ENCODE assay signal across 17 cellular contexts in genomic region chr2:45919711-45920111, GRCh38.
DNase-seq lines count a peak whose midpoint lies in the region; ATAC-seq, FAIRE-seq and TF ChIP-seq lines count a peak whose summit lies in the region.
"Had no signal": no experiment of that assay in that cellular context is flagged by ENCODE, and none has a peak within 500 bp of the region (broad histone marks: within the 10 kb centered on the region; RNA-seq: fewer than 3 reads in every experiment).

No MANE protein-coding gene starts in this region.

- H3K4me1 Mint-ChIP-seq in memory B cell: peaks cover 26% of the 10 kb centered on the region

- H3K36me3 ChIP-seq in BE2C: 0 out of 2 replicates have a peak, but pooled peaks cover 2% of the 10 kb centered on the region
- H3K36me3 ChIP-seq: tibial nerve had no signal

- H3K4me1 ChIP-seq in BE2C: peaks cover 24% of the 10 kb centered on the region

- TF ChIP-seq CTCF in BE2C (IDR thresholded peaks at IDR 0.05; ENCODE audit: low read depth, low read length): no peak

- peak; percentile 89 for FAIRE-seq in GM12891 (lab: Jason Lieb, UNC)
- FAIRE-seq: islet of Langerhans had no signal

- H3K4me3 Mint-ChIP-seq in memory B cell: no peak overlapping the region
- H3K4me3 Mint-ChIP-seq: activated CD8-positive, alpha-beta memory T cell treated with anti-CD3 and anti-CD28 coated beads, Interleukin-2, amount 10 ng/mL, durations not matched to agents 7 days and 5 days; activated naive CD4-positive, alpha-beta T cell treated with anti-CD3 and anti-CD28 coated beads, Interleukin-2, amount 10 ng/mL, durations not matched to agents 7 days and 5 days; T-cell had no signal

- peaks cover 6% of the 10 kb centered on the region for H3K36me3 Mint-ChIP-seq in memory B cell
- H3K36me3 Mint-ChIP-seq: activated CD8-positive, alpha-beta memory T cell treated with anti-CD3 and anti-CD28 coated beads, Interleukin-2, amount 10 ng/mL, durations not matched to agents 7 days and 5 days; activated naive CD4-positive, alpha-beta T cell treated with anti-CD3 and anti-CD28 coated beads, Interleukin-2, amount 10 ng/mL, durations not matched to agents 7 days and 5 days; T-cell had no signal

- H3K9me3 Mint-ChIP-seq in memory B cell: no peaks in the 10 kb centered on the region
- H3K9me3 Mint-ChIP-seq: activated naive CD4-positive, alpha-beta T cell treated with anti-CD3 and anti-CD28 coated beads, Interleukin-2, amount 10 ng/mL, durations not matched to agents 7 days and 5 days; T-cell had no signal

- no peak overlapping the region for H3K4me3 ChIP-seq in BE2C (ENCODE audit: low read depth, low read length)
- H3K4me3 ChIP-seq: psoas muscle, tibial nerve had no signal

- no peaks in the 10 kb centered on the region for H3K9me3 ChIP-seq in BE2C
- H3K9me3 ChIP-seq: psoas muscle, tibial nerve had no signal

- H3K27me3 ChIP-seq in BE2C: no peaks in the 10 kb centered on the region
- H3K27me3 ChIP-seq: tibial nerve had no signal

- peak; percentile 59 for ATAC-seq in GM21786 (IDR thresholded peaks at IDR 0.05; ENCODE audit: unreplicated experiment)
- peak; percentile 52 for ATAC-seq in memory B cell (ENCODE audit: low read depth)
- ATAC-seq in GM18520 (IDR thresholded peaks at IDR 0.05; ENCODE audit: unreplicated experiment): no peak
- ATAC-seq: activated CD8-positive, alpha-beta memory T cell treated with anti-CD3 and anti-CD28 coated beads, Interleukin-2, amount 10 ng/mL, durations not matched to agents 7 days and 5 days; Panc1; T-cell had no signal

- no peaks in the 10 kb centered on the region for H3K27me3 Mint-ChIP-seq in memory B cell
- H3K27me3 Mint-ChIP-seq: activated CD8-positive, alpha-beta memory T cell treated with anti-CD3 and anti-CD28 coated beads, Interleukin-2, amount 10 ng/mL, durations not matched to agents 7 days and 5 days; activated naive CD4-positive, alpha-beta T cell treated with anti-CD3 and anti-CD28 coated beads, Interleukin-2, amount 10 ng/mL, durations not matched to agents 7 days and 5 days; T-cell had no signal

- TF ChIP-seq POLR2A in GM12891 (IDR thresholded peaks at IDR 0.05; ENCODE audit: low read depth, low read length): 0 out of 2 replicates have a peak, but pooled peaks have one; percentile 24

- H3K27ac Mint-ChIP-seq in memory B cell: peak overlapping the region; percentile 74
- H3K27ac Mint-ChIP-seq: activated naive CD4-positive, alpha-beta T cell treated with anti-CD3 and anti-CD28 coated beads, Interleukin-2, amount 10 ng/mL, durations not matched to agents 7 days and 5 days; T-cell had no signal

- peak; percentile 17 for DNase-seq in GM12891 (ENCODE audit: insufficient read length, low spot score)
- DNase-seq in MV-4-11 (lab: John Stamatoyannopoulos, UW): peak; percentile 45
- DNase-seq in memory B cell (ENCODE audit: low spot score in 2 of 2): no peak
- DNase-seq in NK-92 treated with Interleukin-12 subunit alpha and Interleukin-12 subunit beta, amount 100 ng/mL, for 24 hours (lab: John Stamatoyannopoulos, UW): no peak
- DNase-seq in BE2C: no peak
- no peak for DNase-seq in stimulated activated CD8-positive, alpha-beta memory T cell treated with anti-CD3 and anti-CD28 coated beads, Interleukin-4, amount 100 ng/mL, for 48 hours
- DNase-seq: activated CD4-positive, CD25-positive, alpha-beta regulatory T cell; activated CD8-positive, alpha-beta memory T cell treated with anti-CD3 and anti-CD28 coated beads, Interleukin-2, amount 10 ng/mL, durations not matched to agents 7 days and 5 days; activated naive CD4-positive, alpha-beta T cell treated with anti-CD3 and anti-CD28 coated beads, Interleukin-2, amount 10 ng/mL, durations not matched to agents 7 days and 5 days; NCI-H1436; psoas muscle; T-cell had no signal

TF ChIP-seq in GM12891, 5 proteins besides CTCF, POLR2A, EP300 and RAD21:
- TF ChIP-seq PAX5 (IDR thresholded peaks at IDR 0.05; ENCODE audit: insufficient read depth, low read length, severe bottlenecking) (no peak), TAF1 (IDR thresholded peaks at IDR 0.05; ENCODE audit: low read depth, low read length) (no peak), SPI1 (IDR thresholded peaks at IDR 0.05; ENCODE audit: low read depth, low read length) (no peak), POU2F2 (IDR thresholded peaks at IDR 0.05; ENCODE audit: low read depth, low read length) (no peak), POLR2AphosphoS5 (IDR thresholded peaks at IDR 0.05; ENCODE audit: low read depth, low read length) (no peak)

Comparison
In these comparisons a context has a peak if more than half of its experiments do, and no peak if none do; other contexts are left out.
1. DNase-seq: peak in GM12891 (single experiment) and MV-4-11 (single experiment); none in memory B cell (0 of 2), NK-92 treated with Interleukin-12 subunit alpha and Interleukin-12 subunit beta, amount 100 ng/mL, for 24 hours (single experiment), BE2C (single experiment) and stimulated activated CD8-positive, alpha-beta memory T cell treated with anti-CD3 and anti-CD28 coated beads, Interleukin-4, amount 100 ng/mL, for 48 hours (single experiment).